ENCODE assay signal across 9 cellular contexts in the genomic region with DNA sequence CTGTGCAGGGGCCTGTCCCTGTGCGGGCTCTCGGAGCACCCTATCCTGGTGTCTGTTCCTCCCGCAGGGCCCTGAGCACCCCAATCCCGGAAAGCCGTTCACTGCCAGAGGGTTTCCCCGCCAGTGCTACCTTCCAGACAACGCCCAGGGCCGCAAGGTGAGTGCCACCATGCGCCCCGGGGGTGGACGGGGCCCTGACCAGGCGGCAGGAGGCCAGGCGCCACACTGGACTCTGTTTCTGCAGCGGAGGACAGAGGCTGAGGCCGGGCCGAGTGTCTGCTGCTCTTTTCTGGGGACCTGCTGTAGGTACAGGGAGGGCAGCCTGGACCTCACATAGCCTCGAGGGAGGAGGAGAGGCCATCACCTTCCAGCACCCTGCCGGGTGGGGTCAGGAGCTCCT. TPM values are rescaled to one million over a fixed set of nuclear protein-coding genes. Genes with fewer than 3 reads are reported as not detected.
"Had no signal": no experiment of that assay in that cellular context is flagged by ENCODE, and none has a peak within 500 bp of the region (broad histone marks: within the 10 kb centered on the region; RNA-seq: fewer than 3 reads in every experiment).

No MANE protein-coding gene starts in this region.

RNA-seq across cellular contexts. Expression of a gene that starts 28.0 kb away (rescaled TPM):
- total RNA-seq: LHCN-M2, MCF 10A, OCI-LY7, PC-9, Right ventricle myocardium superior, RPMI7951, SJSA1 had no signal
- polyA plus RNA-seq: SK-N-SH had no signal

RNA-seq across cellular contexts. Expression of a gene that starts 58.2 kb away (rescaled TPM):
- total RNA-seq: NCI-H460, RPMI7951, SJSA1 had no signal
